In genomic region chr6:69988458-69989126, GRCh38 we compare ENCODE assay signal across 24 cellular contexts.
A peak's percentile ranks its signal among the peaks of the same experiment; 100 is the strongest.
DNase-seq lines count a peak whose midpoint lies in the region; ATAC-seq, FAIRE-seq and TF ChIP-seq lines count a peak whose summit lies in the region.
"Had no signal": no experiment of that assay in that cellular context is flagged by ENCODE, and none has a peak within 500 bp of the region (broad histone marks: within the 10 kb centered on the region; RNA-seq: fewer than 3 reads in every experiment).

No MANE protein-coding gene starts in this region.

- no peak overlapping the region for H3K4me3 ChIP-seq in Loucy (ENCODE audit: low read length, poor library complexity, severe bottlenecking)
- H3K4me3 ChIP-seq: ovary had no signal

- H3K4me1 ChIP-seq in Loucy (ENCODE audit: insufficient read depth, low read length, poor library complexity, severe bottlenecking), result no peaks in the 10 kb centered on the region

- no peaks in the 10 kb centered on the region for H3F3A ChIP-seq in Loucy (ENCODE audit: low read depth)

- DNase-seq in GM12891 (ENCODE audit: insufficient read length, low spot score), result no peak
- DNase-seq in cerebellar nuclear complex (lab: John Stamatoyannopoulos, UW), result no peak
- no peak for DNase-seq in HuH-7 (ENCODE audit: low spot score)
- no peak for DNase-seq in NCI-H2107 (lab: John Stamatoyannopoulos, UW)
- DNase-seq in NCI-H2196 treated with DMSO at 0.1 percent for 48 hours (lab: John Stamatoyannopoulos, UW; ENCODE audit: unreplicated experiment), result no peak
- DNase-seq: activated CD8-positive, alpha-beta T cell treated with anti-CD3 and anti-CD28 coated beads for 36 hours; activated T-cell treated with anti-CD3 and anti-CD28 coated beads, Interleukin-2, amount 50 U/mL, for 1 hour; amygdala; Calu3; dermis blood vessel endothelial cell; HFFc6; left colon; NCI-H1092 treated with DMSO at 0.1 percent for 48 hours; NCI-H2081 treated with DMSO at 0.1 percent for 48 hours; NCI-H510A treated with DMSO at 0.1 percent for 48 hours; ovary; right cardiac atrium had no signal

- no peaks in the 10 kb centered on the region for H3K9me3 ChIP-seq in Loucy (ENCODE audit: insufficient read depth, low read depth, low read length)
- H3K9me3 ChIP-seq: ovary had no signal

- no peaks in the 10 kb centered on the region for H3K27me3 ChIP-seq in Loucy (ENCODE audit: insufficient read depth, low read length, poor library complexity, severe bottlenecking)
- H3K27me3 ChIP-seq: ovary had no signal

- H3K79me2 ChIP-seq in Loucy (ENCODE audit: insufficient read depth, low read length), result no peaks in the 10 kb centered on the region

- no peak for TF ChIP-seq POLR2A in GM12891 (IDR thresholded peaks at IDR 0.05; ENCODE audit: low read depth, low read length)

- no peaks in the 10 kb centered on the region for H3K36me3 ChIP-seq in Loucy (ENCODE audit: insufficient read depth, low read length)
- H3K36me3 ChIP-seq: ovary had no signal

- ATAC-seq in GM19351 (IDR thresholded peaks at IDR 0.05; ENCODE audit: unreplicated experiment), result peak; percentile 84
- ATAC-seq in HG02884 (IDR thresholded peaks at IDR 0.05; ENCODE audit: unreplicated experiment), result peak; percentile 76
- ATAC-seq: activated CD8-positive, alpha-beta T cell treated with anti-CD3 and anti-CD28 coated beads for 36 hours; left colon; natural killer cell treated with Interleukin-12 subunit alpha and Interleukin-12 subunit beta and Interleukin-15 and Interleukin-18, amount 100 ng/mL, for 72 hours; right cardiac atrium had no signal

- H4K20me1 ChIP-seq in Loucy (ENCODE audit: insufficient read depth, low read length, poor library complexity, severe bottlenecking), result no peaks in the 10 kb centered on the region

- no peak overlapping the region for H3K9ac ChIP-seq in Loucy (ENCODE audit: low read depth, low read length, poor library complexity, severe bottlenecking)

- no peaks in the 10 kb centered on the region for H3K9me2 ChIP-seq in Loucy (replicated peaks; ENCODE audit: low read depth, low read length)

- H3K4me2 ChIP-seq in Loucy (ENCODE audit: low read depth, low read length, poor library complexity, severe bottlenecking), result no peak overlapping the region

- H2AFZ ChIP-seq in Loucy (ENCODE audit: low read length), result peak overlapping the region; percentile 47; the same call in 1 of the 2 replicates

- peak; percentile 66 for FAIRE-seq in GM12891 (lab: Jason Lieb, UNC)
- FAIRE-seq: A204.1, endothelial cell of umbilical vein, urothelium cell line had no signal

- no peak for TF ChIP-seq CTCF in Loucy (conservative IDR thresholded peaks at IDR 0.05; ENCODE audit: low read length)

TF ChIP-seq in GM12891, 5 proteins besides CTCF, POLR2A, EP300 and RAD21:
- peak; percentile 37 for TF ChIP-seq SPI1 (IDR thresholded peaks at IDR 0.05; ENCODE audit: low read depth, low read length)
- no peak for TF ChIP-seq TAF1 (IDR thresholded peaks at IDR 0.05; ENCODE audit: low read depth, low read length)
